Comparison of ENCODE assay signal across 12 cellular contexts in the genomic region with DNA sequence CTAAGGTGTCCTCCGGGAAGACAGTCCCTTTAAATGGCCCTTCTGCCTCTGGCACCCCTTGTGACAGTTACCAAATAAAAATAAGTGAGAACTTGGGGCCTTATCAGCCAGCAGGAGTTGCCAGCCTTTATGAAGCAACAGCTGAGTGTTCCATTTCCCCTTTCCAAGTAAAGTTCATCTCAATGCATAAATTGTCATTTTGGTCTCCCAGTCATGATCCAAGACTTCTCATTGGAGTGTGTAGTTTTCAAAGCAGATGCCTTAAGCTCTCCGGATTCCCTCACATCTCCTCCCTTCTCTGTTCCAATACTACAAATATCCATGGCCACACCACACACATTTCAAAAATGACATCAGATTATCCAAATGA. TPM values are rescaled to one million over a fixed set of nuclear protein-coding genes. Genes with fewer than 3 reads are reported as not detected.
A peak's percentile ranks its signal among the peaks of the same experiment; 100 is the strongest.
DNase-seq lines count a peak whose midpoint lies in the region; TF ChIP-seq lines count a peak whose summit lies in the region.
"Had no signal": no experiment of that assay in that cellular context is flagged by ENCODE, and none has a peak within 500 bp of the region (broad histone marks: within the 10 kb centered on the region; RNA-seq: fewer than 3 reads in every experiment).

No MANE protein-coding gene starts in this region.

- no peaks in the 10 kb centered on the region for H3K9me2 ChIP-seq in OCI-LY1 (ENCODE audit: low read depth, low read length)

- H3K4me3 Mint-ChIP-seq in activated CD4-positive, alpha-beta memory T cell treated with anti-CD3 and anti-CD28 coated beads for 36 hours, result peak overlapping the region; percentile 86
- H3K4me3 Mint-ChIP-seq in activated CD4-positive, alpha-beta memory T cell treated with anti-CD3 and anti-CD28 coated beads, Interleukin-2, amount 10 ng/mL, durations not matched to agents 7 days and 5 days, result no peak overlapping the region

- no peaks in the 10 kb centered on the region for H4K20me1 ChIP-seq in OCI-LY1 (ENCODE audit: insufficient read depth, low read length)

- H3K4me2 ChIP-seq in OCI-LY1 (ENCODE audit: low read length), result peak overlapping the region; percentile 79

- H3K36me3 ChIP-seq in OCI-LY1 (ENCODE audit: insufficient read depth, low read length), result peaks cover 5% of the 10 kb centered on the region; the same call in 1 of the 2 replicates
- H3K36me3 ChIP-seq in ectodermal cell (ENCODE audit: control insufficient read depth, insufficient read depth, low read length), result no peaks in the 10 kb centered on the region
- H3K36me3 ChIP-seq: uterus had no signal

- H3K36me3 Mint-ChIP-seq in activated CD4-positive, alpha-beta memory T cell treated with anti-CD3 and anti-CD28 coated beads for 36 hours, result no peaks in the 10 kb centered on the region
- peaks cover 5% of the 10 kb centered on the region for H3K36me3 Mint-ChIP-seq in activated CD4-positive, alpha-beta memory T cell treated with anti-CD3 and anti-CD28 coated beads, Interleukin-2, amount 10 ng/mL, durations not matched to agents 7 days and 5 days (ENCODE audit: low read depth)

- no peak overlapping the region for H3K9ac ChIP-seq in OCI-LY1 (ENCODE audit: low read length)

- intact Hi-C loops in activated CD4-positive, alpha-beta memory T cell treated with anti-CD3 and anti-CD28 coated beads for 36 hours (cut with micrococcal nuclease), result loop anchor here (5.0 to 10.0 kb wide), 3 partner anchors 85 to 510 kb away; partner anchors contain the start of gene FANCC

- H3K79me2 ChIP-seq in OCI-LY1 (ENCODE audit: insufficient read depth, low read length), result no peaks in the 10 kb centered on the region

- H3K27ac Mint-ChIP-seq in activated CD4-positive, alpha-beta memory T cell treated with anti-CD3 and anti-CD28 coated beads for 36 hours, result no peak overlapping the region
- H3K27ac Mint-ChIP-seq in activated CD4-positive, alpha-beta memory T cell treated with anti-CD3 and anti-CD28 coated beads, Interleukin-2, amount 10 ng/mL, durations not matched to agents 7 days and 5 days, result no peak overlapping the region
- H3K27ac Mint-ChIP-seq: CD8-positive, alpha-beta T cell had no signal

- no peak overlapping the region for H2AFZ ChIP-seq in OCI-LY1 (ENCODE audit: low read length)

- H3K27ac ChIP-seq in OCI-LY1 (ENCODE audit: low read depth, low read length, poor library complexity, severe bottlenecking) (no peak overlapping the region), ectodermal cell (ENCODE audit: insufficient read depth, low read depth, low read length, poor library complexity, severe bottlenecking) (no peak overlapping the region)
- H3K27ac ChIP-seq: uterus had no signal

- WGBS in ectodermal cell, 2 experiments, result 4 to 8% methylated on average over 2 of the region's 2 CpGs

- H3K4me3 ChIP-seq in OCI-LY1 (ENCODE audit: low read depth, low read length, poor library complexity, severe bottlenecking) (peak overlapping the region; percentile 91), ectodermal cell (ENCODE audit: insufficient read depth, low read depth, low read length) (peak overlapping the region; percentile 76), skeletal muscle cell (ENCODE audit: low read depth, low read length) (peak overlapping the region; percentile 84)
- H3K4me3 ChIP-seq: lung, uterus had no signal

- CTCF ChIA-PET in activated CD4-positive, alpha-beta memory T cell treated with anti-CD3 and anti-CD28 coated beads for 36 hours (lab: Charles Lee), result no interaction called here
- CTCF ChIA-PET in activated CD4-positive, alpha-beta memory T cell treated with anti-CD3 and anti-CD28 coated beads, Interleukin-2, amount 10 ng/mL, durations not matched to agents 7 days and 5 days (lab: Charles Lee), result interaction anchor here (1.3 kb wide), 1 partner anchor 705 kb away, joined by 5 read pairs; no protein-coding TSS in a partner anchor

- peaks cover 6% of the 10 kb centered on the region; the same call in 1 of the 2 replicates for H3K27me3 ChIP-seq in OCI-LY1 (ENCODE audit: insufficient read depth, low read length)
- peaks cover 60% of the 10 kb centered on the region for H3K27me3 ChIP-seq in ectodermal cell (ENCODE audit: control insufficient read depth, insufficient read depth, low read length, poor library complexity, severe bottlenecking)
- H3K27me3 ChIP-seq: uterus had no signal

- DNase-seq in activated CD4-positive, alpha-beta memory T cell treated with anti-CD3 and anti-CD28 coated beads for 36 hours, result no peak
- no peak for DNase-seq in activated CD4-positive, alpha-beta memory T cell treated with anti-CD3 and anti-CD28 coated beads, Interleukin-2, amount 10 ng/mL, durations not matched to agents 7 days and 5 days
- DNase-seq in skeletal muscle cell (ENCODE audit: low read depth), result no peak
- DNase-seq in DMS153 treated with DMSO at 0.1 percent for 48 hours (lab: John Stamatoyannopoulos, UW; ENCODE audit: unreplicated experiment), result no peak
- no peak for DNase-seq in SHP77 treated with DMSO at 0.1 percent for 48 hours (lab: John Stamatoyannopoulos, UW)
- DNase-seq in HuH-7 (ENCODE audit: low spot score), result no peak
- DNase-seq: CD8-positive, alpha-beta T cell; stimulated activated CD4-positive, alpha-beta T cell treated with anti-CD3 and anti-CD28 coated beads, Interleukin-1b, Interleukin-23, amount 100 ng/mL, for 48 hours; uterus had no signal

- peaks cover 35% of the 10 kb centered on the region for H3K4me1 Mint-ChIP-seq in activated CD4-positive, alpha-beta memory T cell treated with anti-CD3 and anti-CD28 coated beads for 36 hours (ENCODE audit: low read depth)
- H3K4me1 Mint-ChIP-seq in activated CD4-positive, alpha-beta memory T cell treated with anti-CD3 and anti-CD28 coated beads, Interleukin-2, amount 10 ng/mL, durations not matched to agents 7 days and 5 days, result peaks cover 37% of the 10 kb centered on the region

- H3K4me1 ChIP-seq in OCI-LY1 (ENCODE audit: insufficient read depth, low read length, severe bottlenecking), result peaks cover 40% of the 10 kb centered on the region
- H3K4me1 ChIP-seq in ectodermal cell (ENCODE audit: control insufficient read depth, insufficient read depth, low read length), result peaks cover 18% of the 10 kb centered on the region

- peaks cover 27% of the 10 kb centered on the region for H3K27me3 Mint-ChIP-seq in activated CD4-positive, alpha-beta memory T cell treated with anti-CD3 and anti-CD28 coated beads for 36 hours
- peaks cover 64% of the 10 kb centered on the region for H3K27me3 Mint-ChIP-seq in activated CD4-positive, alpha-beta memory T cell treated with anti-CD3 and anti-CD28 coated beads, Interleukin-2, amount 10 ng/mL, durations not matched to agents 7 days and 5 days

- POLR2A ChIA-PET in activated CD4-positive, alpha-beta memory T cell treated with anti-CD3 and anti-CD28 coated beads for 36 hours (lab: Charles Lee), result no interaction called here
- POLR2A ChIA-PET in activated CD4-positive, alpha-beta memory T cell treated with anti-CD3 and anti-CD28 coated beads, Interleukin-2, amount 10 ng/mL, durations not matched to agents 7 days and 5 days (lab: Charles Lee), result interaction anchor here (1.5 to 4.9 kb wide), 2 partner anchors 18 to 50 kb away, joined by 5 to 31 read pairs; no protein-coding TSS in a partner anchor

- no peaks in the 10 kb centered on the region for H3K9me3 Mint-ChIP-seq in activated CD4-positive, alpha-beta memory T cell treated with anti-CD3 and anti-CD28 coated beads for 36 hours
- H3K9me3 Mint-ChIP-seq in activated CD4-positive, alpha-beta memory T cell treated with anti-CD3 and anti-CD28 coated beads, Interleukin-2, amount 10 ng/mL, durations not matched to agents 7 days and 5 days, result no peaks in the 10 kb centered on the region
- H3K9me3 Mint-ChIP-seq: CD8-positive, alpha-beta T cell had no signal

- no peaks in the 10 kb centered on the region for H3F3A ChIP-seq in OCI-LY1 (ENCODE audit: insufficient read depth, low read length)

- no peak for TF ChIP-seq CTCF in OCI-LY1 (IDR thresholded peaks at IDR 0.05; ENCODE audit: low read length)

- H3K9me3 ChIP-seq in OCI-LY1 (ENCODE audit: low read length), result no peaks in the 10 kb centered on the region
- H3K9me3 ChIP-seq in ectodermal cell (ENCODE audit: control insufficient read depth, low read length), result no peaks in the 10 kb centered on the region
- H3K9me3 ChIP-seq: uterus had no signal

RNA-seq across cellular contexts. Expression of gene PTCH1, which starts 4.0 kb away (rescaled TPM):
- 1 to 10 TPM; 3.9 to 6.3 TPM for total RNA-seq in activated CD4-positive, alpha-beta memory T cell treated with anti-CD3 and anti-CD28 coated beads for 36 hours
- 10 to 100 TPM; 17.2 to 19.2 TPM for total RNA-seq in activated CD4-positive, alpha-beta memory T cell treated with anti-CD3 and anti-CD28 coated beads, Interleukin-2, amount 10 ng/mL, durations not matched to agents 7 days and 5 days
- polyA plus RNA-seq in ectodermal cell (2013, experiment 1 of 4), result 31.0 TPM
- polyA plus RNA-seq in ectodermal cell (2013, experiment 2 of 4), result 26.1 TPM
- 27.9 TPM for polyA plus RNA-seq in ectodermal cell (2013, experiment 3 of 4)
- polyA plus RNA-seq in ectodermal cell (2013, experiment 4 of 4), result 24.2 TPM
